ENCODE assay signal across 21 cellular contexts in genomic region chr2:241068136-241068941, GRCh38.
"Had no signal": no experiment of that assay in that cellular context is flagged by ENCODE, and none has a peak within 500 bp of the region (broad histone marks: within the 10 kb centered on the region; RNA-seq: fewer than 3 reads in every experiment).

No MANE protein-coding gene starts in this region.

- H3K27me3 Mint-ChIP-seq: stimulated activated naive CD8-positive, alpha-beta T cell treated with anti-CD3 and anti-CD28 coated beads, Interleukin-15, amount 100 ng/mL, for 72 hours; T-cell had no signal

- H3K36me3 Mint-ChIP-seq: WTC11 had no signal

- H3K4me3 Mint-ChIP-seq: activated T-cell treated with anti-CD3 and anti-CD28 coated beads, Interleukin-2, amount 50 U/mL, for 72 hours; nephron; stimulated activated naive CD8-positive, alpha-beta T cell treated with anti-CD3 and anti-CD28 coated beads, Interleukin-15, amount 100 ng/mL, for 72 hours; T-cell; WTC11 had no signal

- H3K4me1 Mint-ChIP-seq: nephron, WTC11 had no signal

- H3K4me3 ChIP-seq: coronary artery, gastrocnemius medialis had no signal

- H3K9me3 Mint-ChIP-seq: activated T-cell treated with anti-CD3 and anti-CD28 coated beads, Interleukin-2, amount 50 U/mL, for 72 hours; nephron; stimulated activated naive CD8-positive, alpha-beta T cell treated with anti-CD3 and anti-CD28 coated beads, Interleukin-15, amount 100 ng/mL, for 72 hours; T-cell; WTC11 had no signal

- ATAC-seq: activated T-cell treated with anti-CD3 and anti-CD28 coated beads, Interleukin-2, amount 50 U/mL, for 72 hours; gastrocnemius medialis; right cardiac atrium; stimulated activated naive CD8-positive, alpha-beta T cell treated with anti-CD3 and anti-CD28 coated beads, Interleukin-15, amount 100 ng/mL, for 72 hours; T-cell; WTC11 had no signal

- H3K27ac Mint-ChIP-seq: activated T-cell treated with anti-CD3 and anti-CD28 coated beads, Interleukin-2, amount 50 U/mL, for 72 hours; nephron; progenitor cell of endocrine pancreas; T-cell; WTC11 had no signal

- DNase-seq: activated CD4-positive, alpha-beta T cell treated with anti-CD3 and anti-CD28 coated beads for 4 hours; activated CD8-positive, alpha-beta memory T cell treated with anti-CD3 and anti-CD28 coated beads for 24 hours; activated effector memory CD4-positive, alpha-beta T cell treated with anti-CD3 and anti-CD28 coated beads, Interleukin-2, amount 50 U/mL, for 16 hours; activated naive CD4-positive, alpha-beta T cell treated with anti-CD3 and anti-CD28 coated beads, Interleukin-2, amount 50 U/mL, for 16 hours; activated T-cell treated with anti-CD3 and anti-CD28 coated beads, Interleukin-2, amount 50 U/mL, for 72 hours; brain microvascular endothelial cell; central memory CD4-positive, alpha-beta T cell; erythroblast; gastrocnemius medialis; midbrain; nucleus accumbens; small intestine; stimulated activated CD4-positive, alpha-beta T cell treated with anti-CD3 and anti-CD28 coated beads, Interleukin-15, amount 100 ng/mL, for 24 hours; stimulated activated CD4-positive, alpha-beta T cell treated with anti-CD3 and anti-CD28 coated beads, Interleukin-2, amount 100 ng/mL, for 48 hours had no signal
